In the genomic region with DNA sequence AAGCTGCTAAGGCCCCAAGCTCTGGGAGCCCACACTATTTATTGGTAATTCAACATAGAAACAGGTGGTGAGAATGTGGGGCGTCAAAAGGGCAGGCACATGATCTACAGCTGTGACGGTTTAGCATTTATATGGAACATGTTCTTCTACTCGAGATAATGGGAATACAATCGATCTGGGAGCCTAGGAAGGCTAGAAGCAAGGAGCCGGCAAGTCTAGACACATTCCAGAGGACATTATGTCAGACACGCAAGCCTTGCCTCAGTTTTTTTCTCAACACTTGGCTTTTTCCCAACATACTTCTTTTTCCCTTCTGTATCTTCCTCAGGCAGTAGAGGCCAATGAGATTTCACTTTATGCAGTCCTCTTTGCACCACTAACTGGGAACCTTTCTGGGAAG, we compare ENCODE assay signal across 24 cellular contexts.
"Had no signal": no experiment of that assay in that cellular context is flagged by ENCODE, and none has a peak within 500 bp of the region (broad histone marks: within the 10 kb centered on the region; RNA-seq: fewer than 3 reads in every experiment).

No MANE protein-coding gene starts in this region.

- H3K4me3 ChIP-seq: SK-N-MC had no signal

- ATAC-seq: activated CD4-positive, CD25-positive, alpha-beta regulatory T cell treated with anti-CD3 and anti-CD28 coated beads, Interleukin-2, amount 50 U/mL, for 24 hours; activated CD8-positive, alpha-beta T cell treated with anti-CD3 and anti-CD28 coated beads for 36 hours; activated T-cell treated with anti-CD3 and anti-CD28 coated beads, Interleukin-2, amount 50 U/mL, for 72 hours; PC-3 had no signal

- H3K36me3 Mint-ChIP-seq: activated naive CD4-positive, alpha-beta T cell treated with anti-CD3 and anti-CD28 coated beads, Interleukin-2, amount 10 ng/mL, durations not matched to agents 7 days and 5 days; activated naive CD8-positive, alpha-beta T cell treated with anti-CD3 and anti-CD28 coated beads for 36 hours had no signal

- DNase-seq: activated CD4-positive, alpha-beta T cell treated with anti-CD3 and anti-CD28 coated beads for 4 hours; activated CD8-positive, alpha-beta memory T cell treated with anti-CD3 and anti-CD28 coated beads, Interleukin-2, amount 50 U/mL, for 4 hours; activated CD8-positive, alpha-beta T cell treated with anti-CD3 and anti-CD28 coated beads for 36 hours; activated gamma-delta T cell treated with Interleukin-2 at 50 U/mL for 16 hours; activated naive CD4-positive, alpha-beta T cell treated with anti-CD3 and anti-CD28 coated beads, Interleukin-2, amount 10 ng/mL, durations not matched to agents 7 days and 5 days; activated naive CD8-positive, alpha-beta T cell treated with anti-CD3 and anti-CD28 coated beads for 36 hours; activated T-cell treated with anti-CD3 and anti-CD28 coated beads, Interleukin-2, amount 50 U/mL, for 72 hours; central memory CD4-positive, alpha-beta T cell; Kasumi-1; KBM-7; NCI-H1092; NCI-H1694; NCI-H2029; NCI-H2107; NCI-H2227 treated with DMSO at 0.1 percent for 48 hours; NCI-H446 treated with DMSO at 0.1 percent for 48 hours; NCI-H524 treated with DMSO at 0.1 percent for 48 hours; PC-3; SIG-M5; T-helper 1 cell; WERI-Rb-1 had no signal

- H3K27ac Mint-ChIP-seq: activated CD8-positive, alpha-beta T cell treated with anti-CD3 and anti-CD28 coated beads for 36 hours; activated naive CD4-positive, alpha-beta T cell treated with anti-CD3 and anti-CD28 coated beads, Interleukin-2, amount 10 ng/mL, durations not matched to agents 7 days and 5 days; activated naive CD8-positive, alpha-beta T cell treated with anti-CD3 and anti-CD28 coated beads for 36 hours; activated T-cell treated with anti-CD3 and anti-CD28 coated beads, Interleukin-2, amount 50 U/mL, for 72 hours; activated T-helper 2 cell treated with anti-CD3 and anti-CD28 coated beads, Interferon-gamma antibody, Interleukin-2, Interleukin-4, amounts not matched to agents 10 μg/mL and 5 μg/mL and 100 μg/mL, durations not matched to agents 14 hours and 24 hours and 36 hours had no signal

- H3K4me1 Mint-ChIP-seq: activated naive CD4-positive, alpha-beta T cell treated with anti-CD3 and anti-CD28 coated beads, Interleukin-2, amount 10 ng/mL, durations not matched to agents 7 days and 5 days; activated naive CD8-positive, alpha-beta T cell treated with anti-CD3 and anti-CD28 coated beads for 36 hours had no signal

- H3K27me3 Mint-ChIP-seq: activated CD8-positive, alpha-beta T cell treated with anti-CD3 and anti-CD28 coated beads for 36 hours; activated naive CD4-positive, alpha-beta T cell treated with anti-CD3 and anti-CD28 coated beads, Interleukin-2, amount 10 ng/mL, durations not matched to agents 7 days and 5 days; activated naive CD8-positive, alpha-beta T cell treated with anti-CD3 and anti-CD28 coated beads for 36 hours had no signal

- H3K4me3 Mint-ChIP-seq: activated CD8-positive, alpha-beta T cell treated with anti-CD3 and anti-CD28 coated beads for 36 hours; activated naive CD4-positive, alpha-beta T cell treated with anti-CD3 and anti-CD28 coated beads, Interleukin-2, amount 10 ng/mL, durations not matched to agents 7 days and 5 days; activated naive CD8-positive, alpha-beta T cell treated with anti-CD3 and anti-CD28 coated beads for 36 hours; activated T-cell treated with anti-CD3 and anti-CD28 coated beads, Interleukin-2, amount 50 U/mL, for 72 hours had no signal

- H3K27ac ChIP-seq: SK-N-MC, WERI-Rb-1 had no signal

- H3K36me3 ChIP-seq: WERI-Rb-1 had no signal
